In the genomic region with DNA sequence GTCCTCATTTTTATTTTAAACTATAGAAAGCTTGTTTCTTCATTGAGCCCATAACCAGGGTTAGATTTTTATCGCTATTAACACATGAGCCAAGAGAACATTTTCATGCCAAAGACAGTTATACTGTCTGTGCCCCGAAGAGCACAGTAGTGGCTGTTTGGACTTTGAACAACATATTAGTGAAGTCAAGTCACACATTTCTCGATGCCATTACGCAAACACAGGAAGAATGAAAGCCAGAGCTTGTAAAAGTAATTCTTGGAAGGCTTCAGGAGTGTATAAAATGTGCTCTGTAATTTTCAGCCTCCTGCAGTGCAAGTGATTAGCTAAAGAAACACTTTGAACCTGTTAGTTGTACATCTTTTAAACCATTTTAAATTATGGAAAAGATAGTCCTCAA, we compare ENCODE assay signal across 21 cellular contexts.
"Had no signal": no experiment of that assay in that cellular context is flagged by ENCODE, and none has a peak within 500 bp of the region (broad histone marks: within the 10 kb centered on the region; RNA-seq: fewer than 3 reads in every experiment).

No MANE protein-coding gene starts in this region.

- H3K4me1 ChIP-seq: pancreas, tibial nerve had no signal

- H3K36me3 ChIP-seq: neutrophil, pancreas, tibial nerve had no signal

- H3K27ac ChIP-seq: neutrophil, pancreas, tibial nerve had no signal

- FAIRE-seq: colon, pancreas, urothelium cell line had no signal

- H3K9me3 ChIP-seq: neutrophil, pancreas, tibial nerve had no signal

- ATAC-seq: activated CD8-positive, alpha-beta memory T cell treated with anti-CD3 and anti-CD28 coated beads, Interleukin-2, amount 10 ng/mL, durations not matched to agents 7 days and 5 days; natural killer cell; pancreas; stimulated activated naive CD8-positive, alpha-beta T cell treated with anti-CD3 and anti-CD28 coated beads, Interleukin-15, Interleukin-2, amounts not matched to agents 100 U/mL and 50 U/mL, for 24 hours; T-cell had no signal

- H3K9me3 Mint-ChIP-seq: activated CD4-positive, alpha-beta memory T cell treated with anti-CD3 and anti-CD28 coated beads, Interleukin-2, amount 10 ng/mL, durations not matched to agents 7 days and 5 days; activated naive CD8-positive, alpha-beta T cell treated with anti-CD3 and anti-CD28 coated beads for 36 hours; brain had no signal

- DNase-seq: activated CD4-positive, alpha-beta memory T cell treated with anti-CD3 and anti-CD28 coated beads, Interleukin-2, amount 10 ng/mL, durations not matched to agents 7 days and 5 days; activated CD4-positive, alpha-beta T cell treated with anti-CD3 and anti-CD28 coated beads for 48 hours; activated CD4-positive, CD25-positive, alpha-beta regulatory T cell; activated CD8-positive, alpha-beta memory T cell treated with anti-CD3 and anti-CD28 coated beads, Interleukin-2, amount 10 ng/mL, durations not matched to agents 7 days and 5 days; activated naive CD8-positive, alpha-beta T cell treated with anti-CD3 and anti-CD28 coated beads for 36 hours; amygdala; central memory CD4-positive, alpha-beta T cell; erythroblast; mesendoderm; natural killer cell; pancreas; stimulated activated CD4-positive, alpha-beta T cell treated with anti-CD3 and anti-CD28 coated beads, Interleukin-2, amount 100 ng/mL, for 24 hours; stimulated activated naive CD8-positive, alpha-beta T cell treated with anti-CD3 and anti-CD28 coated beads, Interleukin-15, Interleukin-2, amounts not matched to agents 100 U/mL and 50 U/mL, for 24 hours; substantia nigra; T-cell; T-helper 9 cell had no signal

- H3K36me3 Mint-ChIP-seq: activated CD8-positive, alpha-beta memory T cell treated with anti-CD3 and anti-CD28 coated beads, Interleukin-2, amount 10 ng/mL, durations not matched to agents 7 days and 5 days; activated naive CD8-positive, alpha-beta T cell treated with anti-CD3 and anti-CD28 coated beads for 36 hours; brain; natural killer cell; T-cell had no signal

- H3K27ac Mint-ChIP-seq: activated CD4-positive, alpha-beta memory T cell treated with anti-CD3 and anti-CD28 coated beads, Interleukin-2, amount 10 ng/mL, durations not matched to agents 7 days and 5 days; activated CD8-positive, alpha-beta memory T cell treated with anti-CD3 and anti-CD28 coated beads, Interleukin-2, amount 10 ng/mL, durations not matched to agents 7 days and 5 days; activated naive CD8-positive, alpha-beta T cell treated with anti-CD3 and anti-CD28 coated beads for 36 hours; natural killer cell; T-cell had no signal

- H3K4me3 ChIP-seq: pancreas, tibial nerve had no signal

- H3K27me3 ChIP-seq: neutrophil, tibial nerve had no signal
